11 cellular contexts compared by ENCODE assay signal in genomic region chr17:40550608-40551007, GRCh38. TPM values are rescaled to one million over a fixed set of nuclear protein-coding genes. Genes with fewer than 3 reads are reported as not detected.
DNase-seq lines count a peak whose midpoint lies in the region; ATAC-seq and TF ChIP-seq lines count a peak whose summit lies in the region.
"Had no signal": no experiment of that assay in that cellular context is flagged by ENCODE, and none has a peak within 500 bp of the region (broad histone marks: within the 10 kb centered on the region; RNA-seq: fewer than 3 reads in every experiment).

No MANE protein-coding gene starts in this region.

- H3K27me3 ChIP-seq in endodermal cell (ENCODE audit: control insufficient read depth, insufficient read depth, low read length, poor library complexity, severe bottlenecking) (no peaks in the 10 kb centered on the region), aorta (ENCODE audit: control insufficient read depth in 1 of 2, insufficient read depth in 2 of 2, low read length in 1 of 2) (no peaks in the 10 kb centered on the region), prostate gland (replicated peaks; ENCODE audit: insufficient read depth) (no peaks in the 10 kb centered on the region)
- no peaks in the 10 kb centered on the region for H3K27me3 ChIP-seq in naive thymus-derived CD4-positive, alpha-beta T cell (ENCODE audit: control insufficient read depth in 2 of 2, insufficient read depth in 2 of 2, low read length in 2 of 2)

- BruUV-seq in Calu3 (replicated peaks; lab: Mats Ljungman, UMichigan) = no TSS peak

- no peaks in the 10 kb centered on the region for H3K9me3 ChIP-seq in endodermal cell (ENCODE audit: control insufficient read depth, low read length)
- no peaks in the 10 kb centered on the region for H3K9me3 ChIP-seq in naive thymus-derived CD4-positive, alpha-beta T cell (ENCODE audit: control insufficient read depth in 2 of 3, low read length in 3 of 3)
- no peaks in the 10 kb centered on the region for H3K9me3 ChIP-seq in aorta (ENCODE audit: control insufficient read depth, low read length)
- H3K9me3 ChIP-seq in prostate gland = no peaks in the 10 kb centered on the region
- H3K9me3 ChIP-seq: HAP-1 had no signal

- H3K27ac ChIP-seq in endodermal cell (ENCODE audit: low read depth, low read length) = no peak overlapping the region
- H3K27ac ChIP-seq in naive thymus-derived CD4-positive, alpha-beta T cell (ENCODE audit: low read depth, low read length) = peak overlapping the region; percentile 63
- no peak overlapping the region for H3K27ac ChIP-seq in aorta (ENCODE audit: low read depth in 1 of 2, low read length in 2 of 2)
- peak overlapping the region in 1 of 2 donors; percentile 63 for H3K27ac ChIP-seq in prostate gland

- POLR2A ChIA-PET in naive thymus-derived CD4-positive, alpha-beta T cell (lab: Charles Lee) = interaction anchor here (0.6 to 45.4 kb wide), 9 partner anchors 3 to 758 kb away, joined by 3 to 2132 read pairs (median 7); partner anchors contain the start of genes CCR7 and KRTAP16-1

- intact Hi-C loops in naive thymus-derived CD4-positive, alpha-beta T cell (cut with micrococcal nuclease) = no loop called here
- intact Hi-C loops in aorta (cut with DNase I) = no loop called here
- intact Hi-C loops in Calu3 (cut with micrococcal nuclease; ENCODE audit: unreplicated experiment) = no loop called here
- intact Hi-C loops in prostate gland (cut with DNase I) = no loop called here

- no peaks in the 10 kb centered on the region for H3K36me3 ChIP-seq in endodermal cell (ENCODE audit: control insufficient read depth, insufficient read depth, low read length)
- peaks cover 11 to 34% (median 21%) of the 10 kb centered on the region in 3 experiments for H3K36me3 ChIP-seq in naive thymus-derived CD4-positive, alpha-beta T cell (ENCODE audit: control insufficient read depth in 2 of 3, insufficient read depth in 3 of 3, low read length in 3 of 3)
- no peaks in the 10 kb centered on the region for H3K36me3 ChIP-seq in aorta (ENCODE audit: control insufficient read depth in 1 of 2, insufficient read depth in 2 of 2, low read length in 1 of 2)
- no peaks in the 10 kb centered on the region for H3K36me3 ChIP-seq in prostate gland
- H3K36me3 ChIP-seq: HAP-1 had no signal

- H3K4me3 Mint-ChIP-seq in activated naive CD4-positive, alpha-beta T cell treated with anti-CD3 and anti-CD28 coated beads, Interleukin-2, amount 10 ng/mL, durations not matched to agents 7 days and 5 days = no peak overlapping the region
- H3K4me3 Mint-ChIP-seq in endodermal cell (no peak overlapping the region), Calu3 (ENCODE audit: low read depth, unreplicated experiment) (no peak overlapping the region)
- peak overlapping the region in 7 of 10 donors; percentile 33 to 99 (median 55) for H3K4me3 Mint-ChIP-seq in naive thymus-derived CD4-positive, alpha-beta T cell

- H3K4me1 ChIP-seq in endodermal cell (ENCODE audit: control insufficient read depth, insufficient read depth, low read length) (no peaks in the 10 kb centered on the region), aorta (ENCODE audit: control insufficient read depth in 1 of 2, insufficient read depth in 2 of 2, low read length in 2 of 2) (no peaks in the 10 kb centered on the region), prostate gland (replicated peaks) (peaks cover 7% of the 10 kb centered on the region)
- H3K4me1 ChIP-seq in naive thymus-derived CD4-positive, alpha-beta T cell (ENCODE audit: control insufficient read depth in 2 of 2, insufficient read depth in 2 of 2, low read length in 2 of 2) = peaks cover 56 to 94% of the 10 kb centered on the region in 2 donors
- H3K4me1 ChIP-seq: HAP-1 had no signal

- 89 to 100% methylated on average over 8 of the region's 8 CpGs for WGBS in endodermal cell (ENCODE audit: insufficient coverage in 1 of 2, insufficient read length in 1 of 2), 2 experiments
- WGBS in aorta, 2 donors = 90 to 92% methylated on average over 8 of the region's 8 CpGs
- WGBS in prostate gland = 88% methylated on average over 8 of the region's 8 CpGs

- peak; percentile 20 for DNase-seq in activated naive CD4-positive, alpha-beta T cell treated with anti-CD3 and anti-CD28 coated beads, Interleukin-2, amount 10 ng/mL, durations not matched to agents 7 days and 5 days
- no peak for DNase-seq in activated naive CD4-positive, alpha-beta T cell (lab: John Stamatoyannopoulos, UW)
- DNase-seq in endodermal cell (peak; percentile 41), aorta (peak in 1 of 2 donors; percentile 85), Calu3 (no peak), prostate gland (ENCODE audit: low spot score) (no peak)
- peak in 1 of 9 donors; percentile 21 for DNase-seq in naive thymus-derived CD4-positive, alpha-beta T cell
- DNase-seq: COR-L47, NCI-H146 had no signal

- CTCF ChIA-PET in activated naive CD4-positive, alpha-beta T cell treated with anti-CD3 and anti-CD28 coated beads, Interleukin-2, amount 10 ng/mL, durations not matched to agents 7 days and 5 days (lab: Charles Lee) = interaction anchor here (5.3 kb wide), 1 partner anchor 11 kb away, joined by 23 read pairs; no protein-coding TSS in a partner anchor
- CTCF ChIA-PET in naive thymus-derived CD4-positive, alpha-beta T cell (lab: Charles Lee) = interaction anchor here (0.8 to 16.3 kb wide), 5 partner anchors 12 to 1115 kb away, joined by 3 to 425 read pairs (median 19); partner anchors contain the start of gene CCR7
- CTCF ChIA-PET in Calu3 (lab: Charles Lee) = interaction anchor here (0.6 to 68.2 kb wide), 10 partner anchors 11 to 704 kb away, joined by 3 to 4142 read pairs (median 4); partner anchors contain the start of genes CCR7 and IGFBP4

- H3K4me3 ChIP-seq in endodermal cell (ENCODE audit: low read length) = no peak overlapping the region
- H3K4me3 ChIP-seq in naive thymus-derived CD4-positive, alpha-beta T cell (ENCODE audit: low read length) = no peak overlapping the region
- no peak overlapping the region for H3K4me3 ChIP-seq in aorta (ENCODE audit: low read length in 2 of 2)
- no peak overlapping the region for H3K4me3 ChIP-seq in prostate gland
- H3K4me3 ChIP-seq: HAP-1 had no signal

- peaks cover 55% of the 10 kb centered on the region for H3K36me3 Mint-ChIP-seq in activated naive CD4-positive, alpha-beta T cell treated with anti-CD3 and anti-CD28 coated beads, Interleukin-2, amount 10 ng/mL, durations not matched to agents 7 days and 5 days
- H3K36me3 Mint-ChIP-seq in endodermal cell (ENCODE audit: low read depth) (no peaks in the 10 kb centered on the region), Calu3 (ENCODE audit: insufficient read depth, unreplicated experiment) (peaks cover 4% of the 10 kb centered on the region)
- peaks cover 5 to 42% (median 23%) of the 10 kb centered on the region in 5 donors for H3K36me3 Mint-ChIP-seq in naive thymus-derived CD4-positive, alpha-beta T cell

- TF ChIP-seq POLR2A in prostate gland (IDR thresholded peaks at IDR 0.05) = no peak

- peaks cover 5% of the 10 kb centered on the region for H3K27me3 Mint-ChIP-seq in activated naive CD4-positive, alpha-beta T cell treated with anti-CD3 and anti-CD28 coated beads, Interleukin-2, amount 10 ng/mL, durations not matched to agents 7 days and 5 days
- H3K27me3 Mint-ChIP-seq in endodermal cell (ENCODE audit: insufficient read depth) (peaks cover 4% of the 10 kb centered on the region), Calu3 (ENCODE audit: unreplicated experiment) (peaks cover 45% of the 10 kb centered on the region)
- H3K27me3 Mint-ChIP-seq in naive thymus-derived CD4-positive, alpha-beta T cell = no peaks in the 10 kb centered on the region

- H3K9ac ChIP-seq in endodermal cell (ENCODE audit: extremely low read depth, low read length, poor library complexity, severe bottlenecking) = no peak overlapping the region

- no peaks in the 10 kb centered on the region for H3K9me3 Mint-ChIP-seq in activated naive CD4-positive, alpha-beta T cell treated with anti-CD3 and anti-CD28 coated beads, Interleukin-2, amount 10 ng/mL, durations not matched to agents 7 days and 5 days
- H3K9me3 Mint-ChIP-seq in endodermal cell = no peaks in the 10 kb centered on the region
- H3K9me3 Mint-ChIP-seq in naive thymus-derived CD4-positive, alpha-beta T cell = peaks cover 0 to 10% (median 0%) of the 10 kb centered on the region in 11 donors
- H3K9me3 Mint-ChIP-seq in Calu3 (ENCODE audit: low read depth, unreplicated experiment) = no peaks in the 10 kb centered on the region

- TF ChIP-seq CTCF in endodermal cell (conservative IDR thresholded peaks at IDR 0.05) = no peak
- no peak for TF ChIP-seq CTCF in Calu3 (IDR thresholded peaks at IDR 0.05; ENCODE audit: unreplicated experiment)
- TF ChIP-seq CTCF in prostate gland (IDR thresholded peaks at IDR 0.05) = no peak

- ATAC-seq in naive thymus-derived CD4-positive, alpha-beta T cell = no peak
- peak; percentile 60 for ATAC-seq in aorta (ENCODE audit: low FRiP score)
- ATAC-seq in GM19023 (IDR thresholded peaks at IDR 0.05; ENCODE audit: unreplicated experiment) = no peak

- H3K4me1 Mint-ChIP-seq in activated naive CD4-positive, alpha-beta T cell treated with anti-CD3 and anti-CD28 coated beads, Interleukin-2, amount 10 ng/mL, durations not matched to agents 7 days and 5 days = peaks cover 100% of the 10 kb centered on the region
- H3K4me1 Mint-ChIP-seq in endodermal cell = peaks cover 19% of the 10 kb centered on the region
- peaks cover 60 to 100% (median 98%) of the 10 kb centered on the region in 7 donors for H3K4me1 Mint-ChIP-seq in naive thymus-derived CD4-positive, alpha-beta T cell
- peaks cover 20% of the 10 kb centered on the region for H3K4me1 Mint-ChIP-seq in Calu3 (ENCODE audit: low read depth, unreplicated experiment)

- peak overlapping the region; percentile 50 for H3K27ac Mint-ChIP-seq in activated naive CD4-positive, alpha-beta T cell treated with anti-CD3 and anti-CD28 coated beads, Interleukin-2, amount 10 ng/mL, durations not matched to agents 7 days and 5 days
- H3K27ac Mint-ChIP-seq in endodermal cell (no peak overlapping the region), Calu3 (ENCODE audit: unreplicated experiment) (no peak overlapping the region)
- peak overlapping the region; percentile 67 to 100 (median 93) for H3K27ac Mint-ChIP-seq in naive thymus-derived CD4-positive, alpha-beta T cell

RNA-seq across cellular contexts. Expression of gene CCR7, which starts 14.7 kb away (rescaled TPM):
- total RNA-seq in endodermal cell (under 1 TPM in 1 of 2 donors, not detected in 1; 0.53 TPM), aorta (under 1 TPM; 0.62 to 0.84 TPM), Calu3 (2022) (not detected in 2 replicates), prostate gland (under 1 TPM in 1 of 2 donors, not detected in 1; 0.40 TPM)
- 0.21 TPM for polyA plus RNA-seq in endodermal cell (2013, experiment 1 of 2)
- not detected for polyA plus RNA-seq in endodermal cell (2013, experiment 2 of 2)
- 100 to 1,000 TPM; 153 to 675 (median 262) TPM for total RNA-seq in naive thymus-derived CD4-positive, alpha-beta T cell
- polyA plus RNA-seq in naive thymus-derived CD4-positive, alpha-beta T cell = 1,000 to 10,000 TPM; 1,350 to 2,301 TPM
- polyA plus RNA-seq in aorta = under 1 TPM; 0.08 to 0.13 TPM

RNA-seq across cellular contexts. Expression of gene TNS4, which starts 49.2 kb away (rescaled TPM):
- total RNA-seq in endodermal cell (1 to 10 TPM in 1 of 2 donors, under 1 TPM in 1; 0.89 to 2.5 TPM), aorta (under 1 TPM in 1 of 2 donors, not detected in 1; 0.39 TPM), Calu3 (2022) (0.21 and 0.44 TPM in 2 replicates), prostate gland (10 to 100 TPM; 51.3 to 56.1 TPM)
- 0.07 TPM for polyA plus RNA-seq in endodermal cell (2013, experiment 1 of 2)
- not detected for polyA plus RNA-seq in endodermal cell (2013, experiment 2 of 2)
- total RNA-seq in naive thymus-derived CD4-positive, alpha-beta T cell = 10 to 100 TPM in 1 of 5 experiments, 1 to 10 TPM in 2, not detected in 2; 1.2 to 10.3 (median 1.3) TPM
- polyA plus RNA-seq in naive thymus-derived CD4-positive, alpha-beta T cell = not detected
- under 1 TPM in 1 of 2 donors, not detected in 1; 0.05 TPM for polyA plus RNA-seq in aorta

Comparison
In these comparisons a context has a peak if more than half of its experiments do, and no peak if none do; other contexts are left out.
1. DNase-seq: peak in activated naive CD4-positive, alpha-beta T cell treated with anti-CD3 and anti-CD28 coated beads, Interleukin-2, amount 10 ng/mL, durations not matched to agents 7 days and 5 days (single experiment) and endodermal cell (single experiment); none in activated naive CD4-positive, alpha-beta T cell (0 of 4), Calu3 (single experiment) and prostate gland (single experiment).
2. H3K27ac Mint-ChIP-seq: peak in activated naive CD4-positive, alpha-beta T cell treated with anti-CD3 and anti-CD28 coated beads, Interleukin-2, amount 10 ng/mL, durations not matched to agents 7 days and 5 days (single experiment) and naive thymus-derived CD4-positive, alpha-beta T cell (9 of 9); none in endodermal cell (single experiment) and Calu3 (single experiment).
3. H3K4me3 Mint-ChIP-seq: peak in naive thymus-derived CD4-positive, alpha-beta T cell (7 of 10); none in activated naive CD4-positive, alpha-beta T cell treated with anti-CD3 and anti-CD28 coated beads, Interleukin-2, amount 10 ng/mL, durations not matched to agents 7 days and 5 days (single experiment), endodermal cell (single experiment) and Calu3 (single experiment).
4. RNA of gene CCR7, which starts 14.7 kb away (total RNA-seq): 153 to 675 TPM in naive thymus-derived CD4-positive, alpha-beta T cell; 0.62 to 0.84 TPM in aorta, 0.53 TPM in endodermal cell, 0.40 TPM in prostate gland and not detected in Calu3; every median in the first group is over 10 times any median in the second.
5. RNA of gene TNS4, which starts 49.2 kb away (total RNA-seq): 51.3 to 56.1 TPM in prostate gland; 0.89 to 2.5 TPM in endodermal cell, 1.2 to 10.3 TPM in naive thymus-derived CD4-positive, alpha-beta T cell, 0.39 TPM in aorta and 0.21 to 0.44 TPM in Calu3; every median in the first group is over 4 times any median in the second.